ENCODE assay signal across 24 cellular contexts in the genomic region with DNA sequence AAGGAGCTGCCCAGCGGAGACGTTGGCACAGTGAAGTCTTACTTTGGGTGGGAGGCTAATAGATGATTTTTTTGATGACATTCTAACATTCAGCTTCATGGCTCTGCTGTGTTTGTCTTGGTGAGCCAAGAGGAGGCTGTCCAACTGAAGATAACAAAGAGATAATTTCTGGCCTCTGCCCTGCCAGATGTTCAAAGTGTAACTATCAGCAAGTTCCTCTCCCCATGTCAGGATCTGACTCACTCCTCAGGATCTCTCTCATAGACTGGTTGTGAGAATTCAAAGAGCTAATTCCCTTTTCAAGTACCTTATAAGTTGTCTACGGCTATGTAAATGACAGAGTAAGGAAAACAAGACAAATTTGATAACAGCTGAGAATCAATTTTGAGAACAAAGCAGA.
DNase-seq lines count a peak whose midpoint lies in the region; ATAC-seq, FAIRE-seq and TF ChIP-seq lines count a peak whose summit lies in the region.
"Had no signal": no experiment of that assay in that cellular context is flagged by ENCODE, and none has a peak within 500 bp of the region (broad histone marks: within the 10 kb centered on the region; RNA-seq: fewer than 3 reads in every experiment).

No MANE protein-coding gene starts in this region.

- intact Hi-C loops in HepG2 (cut with micrococcal nuclease; ENCODE audit: unreplicated experiment), result no loop called here

- no peaks in the 10 kb centered on the region for H3K27me3 ChIP-seq in liver (ENCODE audit: control insufficient read depth in 4 of 4, insufficient read depth in 4 of 4, low read length in 3 of 4)
- no peaks in the 10 kb centered on the region for H3K27me3 ChIP-seq in HepG2 (ENCODE audit: control insufficient read depth in 1 of 2, insufficient read depth in 2 of 2, low read length in 2 of 2)
- no peaks in the 10 kb centered on the region for H3K27me3 ChIP-seq in adipocyte (replicated peaks; ENCODE audit: control insufficient read depth, insufficient read depth, low read length)

- CTCF ChIA-PET in HepG2 (lab: Yijun Ruan, JAX; ENCODE audit: low intra/inter-chr PET ratio, low total read pairs), result no interaction called here

- TF ChIP-seq POLR2A in HepG2 (IDR thresholded peaks at IDR 0.05; ENCODE audit: insufficient read depth in 1 of 2, low read depth in 2 of 2, low read length in 2 of 2), result no peak

- no peak overlapping the region for H3K4me2 ChIP-seq in HepG2 (ENCODE audit: low read depth, low read length)

- H3K9ac ChIP-seq in liver (ENCODE audit: low read depth in 1 of 2, low read length in 2 of 2) (no peak overlapping the region), HepG2 (ENCODE audit: insufficient read depth, low read depth, low read length) (no peak overlapping the region), adipocyte (ENCODE audit: low read length) (no peak overlapping the region)

- H3K79me2 ChIP-seq in HepG2 (ENCODE audit: insufficient read depth, low read length), result no peaks in the 10 kb centered on the region

- H3K36me3 ChIP-seq in liver (ENCODE audit: control insufficient read depth in 4 of 4, insufficient read depth in 3 of 4, low read depth in 1 of 4, low read length in 3 of 4) (no peaks in the 10 kb centered on the region), HepG2 (replicated peaks in 1 of 2; ENCODE audit: control insufficient read depth in 1 of 2, insufficient read depth in 2 of 2, low read length in 2 of 2) (no peaks in the 10 kb centered on the region), adipocyte (ENCODE audit: control insufficient read depth, insufficient read depth, low read length, severe bottlenecking) (no peaks in the 10 kb centered on the region)
- H3K36me3 ChIP-seq: thoracic aorta, WERI-Rb-1 had no signal

- no peaks in the 10 kb centered on the region for H3K27me3 Mint-ChIP-seq in activated T-cell treated with anti-CD3 and anti-CD28 coated beads, Interleukin-2, amount 50 U/mL, for 4 hours (ENCODE audit: low read depth)
- no peaks in the 10 kb centered on the region for H3K27me3 Mint-ChIP-seq in activated naive CD8-positive, alpha-beta T cell treated with anti-CD3 and anti-CD28 coated beads for 36 hours
- H3K27me3 Mint-ChIP-seq: activated CD4-positive, alpha-beta memory T cell treated with anti-CD3 and anti-CD28 coated beads, Interleukin-2, amount 10 ng/mL, durations not matched to agents 7 days and 5 days; dendritic cell treated with granulocyte-macrophage colony-stimulating factor and Interleukin-4, amounts not matched to agents 40 ng/mL and 50 ng/mL, for 4 days; IgD-negative memory B cell; stimulated activated memory B cell treated with anti-CD40 and anti-IgM and Interleukin-4, amounts not matched to agents 10 μg/mL and 1 μg/mL and 100 μg/mL, for 72 hours had no signal

- H3K27ac ChIP-seq in liver (ENCODE audit: low read depth in 1 of 2, low read length in 2 of 2) (no peak overlapping the region), HepG2 (ENCODE audit: extremely low read length, insufficient read depth, low read length) (no peak overlapping the region)
- H3K27ac ChIP-seq: thoracic aorta, WERI-Rb-1 had no signal

- H2AFZ ChIP-seq in HepG2 (ENCODE audit: low read length), result no peak overlapping the region

- H3K4me1 Mint-ChIP-seq in activated T-cell treated with anti-CD3 and anti-CD28 coated beads, Interleukin-2, amount 50 U/mL, for 4 hours (ENCODE audit: low read depth), result no peaks in the 10 kb centered on the region
- H3K4me1 Mint-ChIP-seq in activated naive CD8-positive, alpha-beta T cell treated with anti-CD3 and anti-CD28 coated beads for 36 hours, result no peaks in the 10 kb centered on the region
- H3K4me1 Mint-ChIP-seq: activated CD4-positive, alpha-beta memory T cell treated with anti-CD3 and anti-CD28 coated beads, Interleukin-2, amount 10 ng/mL, durations not matched to agents 7 days and 5 days; CD14-positive monocyte had no signal

- H3K9me3 ChIP-seq in liver (ENCODE audit: control insufficient read depth in 4 of 4, low read length in 3 of 4) (no peaks in the 10 kb centered on the region), HepG2 (ENCODE audit: low read length) (peaks cover 71% of the 10 kb centered on the region), adipocyte (ENCODE audit: control insufficient read depth, low read length) (no peaks in the 10 kb centered on the region)
- H3K9me3 ChIP-seq: thoracic aorta had no signal

- no peak for ATAC-seq in HepG2
- ATAC-seq in activated T-cell treated with anti-CD3 and anti-CD28 coated beads, Interleukin-2, amount 50 U/mL, for 4 hours, result no peak
- ATAC-seq: stimulated activated memory B cell treated with anti-CD40 and anti-IgM and Interleukin-4, amounts not matched to agents 10 μg/mL and 1 μg/mL and 100 μg/mL, for 72 hours had no signal

- no peaks in the 10 kb centered on the region for H3K36me3 Mint-ChIP-seq in activated T-cell treated with anti-CD3 and anti-CD28 coated beads, Interleukin-2, amount 50 U/mL, for 4 hours (ENCODE audit: insufficient read depth)
- no peaks in the 10 kb centered on the region for H3K36me3 Mint-ChIP-seq in activated naive CD8-positive, alpha-beta T cell treated with anti-CD3 and anti-CD28 coated beads for 36 hours
- H3K36me3 Mint-ChIP-seq: CD14-positive monocyte; IgD-negative memory B cell; stimulated activated memory B cell treated with anti-CD40 and anti-IgM and Interleukin-4, amounts not matched to agents 10 μg/mL and 1 μg/mL and 100 μg/mL, for 72 hours had no signal

- FAIRE-seq in HepG2 (lab: Jason Lieb, UNC), result no peak
- FAIRE-seq: A204.1 had no signal

- peaks cover 16% of the 10 kb centered on the region for H3K9me3 Mint-ChIP-seq in activated T-cell treated with anti-CD3 and anti-CD28 coated beads, Interleukin-2, amount 50 U/mL, for 4 hours
- H3K9me3 Mint-ChIP-seq in activated naive CD8-positive, alpha-beta T cell treated with anti-CD3 and anti-CD28 coated beads for 36 hours, result peaks cover 3% of the 10 kb centered on the region
- H3K9me3 Mint-ChIP-seq: IgD-negative memory B cell; stimulated activated memory B cell treated with anti-CD40 and anti-IgM and Interleukin-4, amounts not matched to agents 10 μg/mL and 1 μg/mL and 100 μg/mL, for 72 hours had no signal

- no peak overlapping the region for H3K4me3 Mint-ChIP-seq in activated T-cell treated with anti-CD3 and anti-CD28 coated beads, Interleukin-2, amount 50 U/mL, for 4 hours
- H3K4me3 Mint-ChIP-seq in activated naive CD8-positive, alpha-beta T cell treated with anti-CD3 and anti-CD28 coated beads for 36 hours, result no peak overlapping the region
- H3K4me3 Mint-ChIP-seq: activated CD4-positive, alpha-beta memory T cell treated with anti-CD3 and anti-CD28 coated beads, Interleukin-2, amount 10 ng/mL, durations not matched to agents 7 days and 5 days; CD14-positive monocyte; dendritic cell treated with granulocyte-macrophage colony-stimulating factor and Interleukin-4, amounts not matched to agents 40 ng/mL and 50 ng/mL, for 4 days; IgD-negative memory B cell; stimulated activated memory B cell treated with anti-CD40 and anti-IgM and Interleukin-4, amounts not matched to agents 10 μg/mL and 1 μg/mL and 100 μg/mL, for 72 hours had no signal

- no peak for TF ChIP-seq RAD21 in liver (IDR thresholded peaks at IDR 0.05)
- no peak for TF ChIP-seq RAD21 in HepG2 (CRISPR knock-in tag; IDR thresholded peaks at IDR 0.05)

- H3K4me3 ChIP-seq in liver (ENCODE audit: low read depth in 1 of 3, low read length in 3 of 3) (no peak overlapping the region), HepG2 (replicated peaks in 1 of 3; ENCODE audit: insufficient read depth in 1 of 3, low read depth in 2 of 3, low read length in 3 of 3) (no peak overlapping the region), adipocyte (ENCODE audit: low read length) (no peak overlapping the region), foreskin fibroblast (ENCODE audit: low read depth in 1 of 2, low read length in 2 of 2) (no peak overlapping the region)
- H3K4me3 ChIP-seq: thoracic aorta had no signal

- DNase-seq in HepG2 (ENCODE audit: low spot score), result no peak
- DNase-seq in adipocyte (ENCODE audit: low read depth), result peak; percentile 8
- peak; percentile 18 to 22 for DNase-seq in foreskin fibroblast
- no peak for DNase-seq in inferior parietal cortex (ENCODE audit: extremely low spot score)
- no peak for DNase-seq in ACHN
- no peak for DNase-seq in activated T-cell treated with anti-CD3 and anti-CD28 coated beads, Interleukin-2, amount 50 U/mL, for 4 hours
- DNase-seq in activated naive CD8-positive, alpha-beta T cell treated with anti-CD3 and anti-CD28 coated beads for 36 hours, result no peak
- DNase-seq: activated CD4-positive, alpha-beta memory T cell treated with anti-CD3 and anti-CD28 coated beads, Interleukin-2, amount 10 ng/mL, durations not matched to agents 7 days and 5 days; activated naive CD4-positive, alpha-beta T cell treated with anti-CD3 and anti-CD28 coated beads, Interleukin-2, amount 50 U/mL, for 16 hours; activated T-cell treated with anti-CD3 and anti-CD28 coated beads, Interleukin-2, amount 50 U/mL, for 48 hours; kidney glomerular epithelial cell; MM.1S; NCI-H1694 treated with DMSO at 0.1 percent for 48 hours; NCI-H345; NK-92 treated with Interleukin-12 subunit alpha and Interleukin-12 subunit beta, amount 100 ng/mL, for 24 hours; stimulated activated CD4-positive, alpha-beta T cell treated with anti-CD3 and anti-CD28 coated beads, Interleukin-15, amount 100 ng/mL, for 24 hours; WERI-Rb-1 had no signal

- H3K4me1 ChIP-seq in liver (ENCODE audit: control insufficient read depth in 4 of 4, insufficient read depth in 4 of 4, low read length in 3 of 4) (peaks cover 5 to 28% (median 19%) of the 10 kb centered on the region in 4 donors), HepG2 (ENCODE audit: insufficient read depth, low read length) (no peaks in the 10 kb centered on the region), adipocyte (ENCODE audit: control insufficient read depth, insufficient read depth, low read length) (peaks cover 4% of the 10 kb centered on the region)

- TF ChIP-seq EP300 in HepG2 (IDR thresholded peaks at IDR 0.05; ENCODE audit: low read depth in 2 of 2, low read length in 2 of 2) (no peak), HepG2 (CRISPR knock-in tag; IDR thresholded peaks at IDR 0.05; ENCODE audit: borderline replicate concordance) (no peak)

- 45% methylated on average over 3 of the region's 3 CpGs for WGBS in liver
- whole genome bisulfite sequencing in HepG2 (ENCODE audit: low lambda C conversion rate), result 8% methylated on average over 3 of the region's 3 CpGs

- no peak overlapping the region for H3K27ac Mint-ChIP-seq in activated naive CD8-positive, alpha-beta T cell treated with anti-CD3 and anti-CD28 coated beads for 36 hours
- H3K27ac Mint-ChIP-seq: activated CD4-positive, alpha-beta memory T cell treated with anti-CD3 and anti-CD28 coated beads, Interleukin-2, amount 10 ng/mL, durations not matched to agents 7 days and 5 days; CD14-positive monocyte; dendritic cell treated with granulocyte-macrophage colony-stimulating factor and Interleukin-4, amounts not matched to agents 40 ng/mL and 50 ng/mL, for 4 days; IgD-negative memory B cell; stimulated activated memory B cell treated with anti-CD40 and anti-IgM and Interleukin-4, amounts not matched to agents 10 μg/mL and 1 μg/mL and 100 μg/mL, for 72 hours had no signal

- no TSS peak for BruUV-seq in HepG2 (replicated peaks; lab: Mats Ljungman, UMichigan)

- in situ Hi-C loops in HepG2 (cut with HindIII; ENCODE audit: extremely low pct_ligation_motif_present, low pct_unique_long_range_greater_than_20kb) (no loop called here), ACHN (cut with HindIII; ENCODE audit: low pct_ligation_motif_present, low pct_unique_long_range_greater_than_20kb, low sequenced_read_pairs) (no loop called here)

- POLR2A ChIA-PET in HepG2 (lab: Yijun Ruan, JAX), result no interaction called here

- TF ChIP-seq CTCF in liver (IDR thresholded peaks at IDR 0.05; ENCODE audit: low read depth, low read length, missing input control) (no peak), HepG2 (CRISPR knock-in tag; IDR thresholded peaks at IDR 0.05) (no peak), foreskin fibroblast (IDR thresholded peaks at IDR 0.05; ENCODE audit: low read depth, low read length) (no peak)

- H4K20me1 ChIP-seq in HepG2 (ENCODE audit: insufficient read depth, low read length), result no peaks in the 10 kb centered on the region

Comparison
In these comparisons a context has a peak if more than half of its experiments do, and no peak if none do; other contexts are left out.
1. DNase-seq: peak in adipocyte (single experiment) and foreskin fibroblast (2 of 2); none in HepG2 (single experiment), inferior parietal cortex (single experiment), ACHN (single experiment), activated T-cell treated with anti-CD3 and anti-CD28 coated beads, Interleukin-2, amount 50 U/mL, for 4 hours (single experiment) and activated naive CD8-positive, alpha-beta T cell treated with anti-CD3 and anti-CD28 coated beads for 36 hours (single experiment).